ENCODE assay signal across 20 cellular contexts in the genomic region with DNA sequence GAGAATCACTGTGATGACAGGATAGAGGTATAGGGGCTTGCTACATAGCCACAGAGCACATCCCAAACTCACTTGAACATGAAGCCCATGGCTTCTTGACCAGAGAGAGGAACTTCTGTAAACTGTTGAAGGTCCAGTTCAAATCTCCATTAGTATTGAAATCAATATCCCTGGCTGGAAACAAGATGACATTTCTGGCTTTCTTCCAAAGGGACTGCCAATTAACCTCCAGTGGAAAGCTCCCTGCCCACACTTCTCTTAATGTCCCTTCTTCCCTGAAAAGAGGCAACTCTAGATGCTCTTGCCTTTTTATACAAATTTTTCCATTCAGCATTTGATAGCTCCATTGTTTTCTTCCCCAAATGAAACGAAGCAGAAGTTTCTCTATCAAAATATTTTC.
"Had no signal": no experiment of that assay in that cellular context is flagged by ENCODE, and none has a peak within 500 bp of the region (broad histone marks: within the 10 kb centered on the region; RNA-seq: fewer than 3 reads in every experiment).

No MANE protein-coding gene starts in this region.

- H3K4me1 ChIP-seq: foreskin keratinocyte had no signal

- H3K27me3 Mint-ChIP-seq: activated naive CD8-positive, alpha-beta T cell; naive thymus-derived CD8-positive, alpha-beta T cell had no signal

- H3K9me3 Mint-ChIP-seq: activated T-helper 1 cell treated with anti-CD3 and anti-CD28 coated beads, Interleukin-12 subunit alpha, Interleukin-12 subunit beta, Interleukin-2, Interleukin-4 antibody, amounts not matched to agents 30 ng/mL and 10 ng/mL and 1 ng/mL, durations not matched to agents 14 hours and 24 hours and 36 hours; naive thymus-derived CD8-positive, alpha-beta T cell; stimulated activated naive CD8-positive, alpha-beta T cell treated with anti-CD3 and anti-CD28 coated beads, Interleukin-15, Interleukin-2, amounts not matched to agents 100 ng/mL and 50 ng/mL, for 24 hours; T-helper 2 cell treated with Interferon-gamma antibody and Interleukin-4, amounts not matched to agents 5 μg/mL and 100 μg/mL, for 36 hours had no signal

- H3K4me3 Mint-ChIP-seq: activated naive CD8-positive, alpha-beta T cell; activated T-helper 1 cell treated with anti-CD3 and anti-CD28 coated beads, Interleukin-12 subunit alpha, Interleukin-12 subunit beta, Interleukin-2, Interleukin-4 antibody, amounts not matched to agents 30 ng/mL and 10 ng/mL and 1 ng/mL, durations not matched to agents 14 hours and 24 hours and 36 hours; naive thymus-derived CD8-positive, alpha-beta T cell; stimulated activated naive CD8-positive, alpha-beta T cell treated with anti-CD3 and anti-CD28 coated beads, Interleukin-15, Interleukin-2, amounts not matched to agents 100 ng/mL and 50 ng/mL, for 24 hours; T-helper 2 cell treated with Interferon-gamma antibody and Interleukin-4, amounts not matched to agents 5 μg/mL and 100 μg/mL, for 36 hours had no signal

- H3K27ac Mint-ChIP-seq: activated naive CD8-positive, alpha-beta T cell; activated T-helper 1 cell treated with anti-CD3 and anti-CD28 coated beads, Interleukin-12 subunit alpha, Interleukin-12 subunit beta, Interleukin-2, Interleukin-4 antibody, amounts not matched to agents 30 ng/mL and 10 ng/mL and 1 ng/mL, durations not matched to agents 14 hours and 24 hours and 36 hours; naive thymus-derived CD8-positive, alpha-beta T cell; stimulated activated naive CD8-positive, alpha-beta T cell treated with anti-CD3 and anti-CD28 coated beads, Interleukin-15, Interleukin-2, amounts not matched to agents 100 ng/mL and 50 ng/mL, for 24 hours; T-helper 2 cell treated with Interferon-gamma antibody and Interleukin-4, amounts not matched to agents 5 μg/mL and 100 μg/mL, for 36 hours had no signal

- DNase-seq: activated CD4-positive, alpha-beta T cell treated with anti-CD3 and anti-CD28 coated beads, Interleukin-2, amount 50 U/mL, for 4 hours; amniotic stem cell; dermis blood vessel endothelial cell; effector memory CD4-positive, alpha-beta T cell; foreskin keratinocyte; mesenchymal stem cell; naive thymus-derived CD8-positive, alpha-beta T cell; nucleus accumbens; posterior cingulate gyrus; retina; stimulated activated CD4-positive, alpha-beta T cell treated with anti-CD3 and anti-CD28 coated beads, Interleukin-15, amount 100 ng/mL, for 24 hours; stimulated activated CD4-positive, alpha-beta T cell treated with anti-CD3 and anti-CD28 coated beads, Interleukin-2, amount 100 ng/mL, for 48 hours; trophoblast cell had no signal

- FAIRE-seq: TTC549 had no signal

- H3K36me3 ChIP-seq: cardiac muscle cell had no signal

- ATAC-seq: foreskin keratinocyte; naive thymus-derived CD8-positive, alpha-beta T cell had no signal

- H3K4me3 ChIP-seq: cardiac muscle cell, skin epidermis had no signal

- H3K27ac ChIP-seq: cardiac muscle cell, foreskin keratinocyte had no signal

- H3K36me3 Mint-ChIP-seq: activated naive CD8-positive, alpha-beta T cell had no signal

- H3K27me3 ChIP-seq: cardiac muscle cell, foreskin keratinocyte had no signal
